Comparison of ENCODE assay signal across 8 cellular contexts in genomic region chr2:173264603-173265366, GRCh38.
DNase-seq lines count a peak whose midpoint lies in the region; ATAC-seq and TF ChIP-seq lines count a peak whose summit lies in the region.

No MANE protein-coding gene starts in this region.

- TF ChIP-seq CTCF in GM13977 (IDR thresholded peaks at IDR 0.05; ENCODE audit: extremely low read depth, insufficient read depth, missing control alignments) (no peak), smooth muscle cell (IDR thresholded peaks at IDR 0.05; ENCODE audit: borderline replicate concordance, insufficient read depth, poor library complexity, severe bottlenecking) (no peak)

- no peaks in the 10 kb centered on the region for H3F3A ChIP-seq in smooth muscle cell (ENCODE audit: low read depth)

- no peak overlapping the region for H2AFZ ChIP-seq in smooth muscle cell (ENCODE audit: low read depth)

- H3K4me2 ChIP-seq in smooth muscle cell, result no peak overlapping the region

- H3K4me1 ChIP-seq in smooth muscle cell (ENCODE audit: low read depth), result peaks cover 7% of the 10 kb centered on the region

- H4K20me1 ChIP-seq in smooth muscle cell (ENCODE audit: low read depth), result no peaks in the 10 kb centered on the region

- H3K9me3 ChIP-seq in smooth muscle cell (replicated peaks; ENCODE audit: low read depth), result no peaks in the 10 kb centered on the region

- no peaks in the 10 kb centered on the region for H3K27me3 ChIP-seq in smooth muscle cell (ENCODE audit: low read depth)

- no peak overlapping the region for H3K9ac ChIP-seq in smooth muscle cell (ENCODE audit: low read depth)

- peak; percentile 41 for DNase-seq in GM13977 (ENCODE audit: low spot score)
- peak in 1 of 2 donors; percentile 8 for DNase-seq in activated naive CD4-positive, alpha-beta T cell treated with anti-CD3 and anti-CD28 coated beads, Interleukin-2, amount 50 U/mL, for 72 hours (ENCODE audit: low spot score in 2 of 2)
- peak; percentile 10 for DNase-seq in putamen (ENCODE audit: low spot score)
- no peak for DNase-seq in smooth muscle cell (lab: John Stamatoyannopoulos, UW; ENCODE audit: unreplicated experiment)
- no peak for DNase-seq in ecto neural progenitor cell (ENCODE audit: low spot score)
- no peak for DNase-seq in islet precursor cell

- H3K9me3 Mint-ChIP-seq in activated naive CD4-positive, alpha-beta T cell treated with anti-CD3 and anti-CD28 coated beads, Interleukin-2, amount 50 U/mL, for 72 hours, result peaks cover 3 to 6% of the 10 kb centered on the region in 2 donors

- no peaks in the 10 kb centered on the region for H3K36me3 ChIP-seq in smooth muscle cell (ENCODE audit: low read depth)

- peak overlapping the region in 1 of 2 donors; percentile 16 for H3K27ac Mint-ChIP-seq in activated naive CD4-positive, alpha-beta T cell treated with anti-CD3 and anti-CD28 coated beads, Interleukin-2, amount 50 U/mL, for 72 hours

- no peak overlapping the region for H3K4me3 ChIP-seq in smooth muscle cell

- peak; percentile 95 for ATAC-seq in GM21390 (IDR thresholded peaks at IDR 0.05; ENCODE audit: unreplicated experiment)
- peak; percentile 98 for ATAC-seq in HG03521 (IDR thresholded peaks at IDR 0.05; ENCODE audit: unreplicated experiment)
- ATAC-seq in activated naive CD4-positive, alpha-beta T cell treated with anti-CD3 and anti-CD28 coated beads, Interleukin-2, amount 50 U/mL, for 72 hours, result peak; percentile 75 to 97

- H3K36me3 Mint-ChIP-seq in activated naive CD4-positive, alpha-beta T cell treated with anti-CD3 and anti-CD28 coated beads, Interleukin-2, amount 50 U/mL, for 72 hours, result no peaks in the 10 kb centered on the region

- H3K79me2 ChIP-seq in smooth muscle cell (ENCODE audit: low read depth), result no peaks in the 10 kb centered on the region

- H3K27ac ChIP-seq in smooth muscle cell (ENCODE audit: low read depth), result no peak overlapping the region

- 81% methylated on average over 14 of the region's 14 CpGs for WGBS in smooth muscle cell (ENCODE audit: low lambda C conversion rate)

- in situ Hi-C loops in GM13977 (cut with MboI; ENCODE audit: low pct_unique_long_range_greater_than_20kb, low sequenced_read_pairs, unreplicated experiment), result no loop called here

Comparison
In these comparisons a context has a peak if more than half of its experiments do, and no peak if none do; other contexts are left out.
1. DNase-seq: peak in GM13977 (single experiment) and putamen (single experiment); none in smooth muscle cell (single experiment), ecto neural progenitor cell (single experiment) and islet precursor cell (single experiment).
2. Peak in every context shown above with its lines, with median percentiles within 50 percentile points of each other: ATAC-seq.